7 cellular contexts compared by ENCODE assay signal in the genomic region with DNA sequence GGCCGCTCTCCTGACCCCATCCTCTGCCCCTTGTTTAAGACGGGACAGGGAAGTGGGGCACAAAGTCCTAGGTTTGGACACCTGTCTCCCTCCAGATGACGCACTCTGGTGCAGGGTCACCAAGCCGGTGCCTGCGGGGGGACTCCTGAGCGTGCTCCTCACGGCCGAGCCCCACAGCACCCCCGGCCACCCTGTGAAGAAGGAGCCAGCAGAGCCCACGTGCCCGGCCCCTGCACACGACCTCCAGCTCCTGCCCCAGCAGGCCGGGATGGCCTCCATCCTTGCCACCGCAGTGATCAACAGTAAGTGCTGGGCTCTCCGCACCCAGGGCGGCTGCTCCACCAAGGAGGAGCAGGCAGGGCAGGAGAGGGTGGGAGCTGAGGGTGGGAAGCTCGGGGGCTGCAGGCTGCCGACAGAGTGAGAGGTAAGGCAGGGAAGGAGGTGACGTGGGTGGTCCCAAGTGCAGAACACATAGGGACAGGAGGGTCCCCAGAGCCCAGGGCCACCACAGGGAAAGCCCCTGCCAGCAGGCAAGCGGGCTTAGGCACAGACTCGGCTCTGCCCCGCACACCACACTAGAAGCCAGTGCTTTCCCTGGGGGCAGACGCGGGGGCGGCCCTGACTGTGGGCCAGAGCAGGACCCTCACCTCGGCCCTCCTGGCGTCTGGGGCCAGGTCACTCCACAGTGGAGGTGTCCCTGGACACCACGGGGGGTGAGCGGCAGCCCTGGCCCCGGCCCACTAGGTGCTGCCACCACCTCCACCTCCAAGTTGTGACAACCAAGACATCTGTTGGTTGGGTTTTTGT.
"Had no signal": no experiment of that assay in that cellular context is flagged by ENCODE, and none has a peak within 500 bp of the region (broad histone marks: within the 10 kb centered on the region; RNA-seq: fewer than 3 reads in every experiment).

No MANE protein-coding gene starts in this region.

- H3K27me3 ChIP-seq: body of pancreas, thyroid gland had no signal

- H3K9me3 Mint-ChIP-seq: activated naive CD4-positive, alpha-beta T cell treated with anti-CD3 and anti-CD28 coated beads, Interleukin-2, amount 50 U/mL, for 24 hours; nephron; T-helper 1 cell treated with Interleukin-12 subunit alpha and Interleukin-12 subunit beta and Interleukin-4 antibody, amounts not matched to agents 30 μg/mL and 1 μg/mL, for 36 hours had no signal

- H3K9me3 ChIP-seq: body of pancreas, thyroid gland had no signal

- H3K4me3 ChIP-seq: body of pancreas, thyroid gland had no signal

- H3K4me3 Mint-ChIP-seq: activated CD8-positive, alpha-beta T cell treated with anti-CD3 and anti-CD28 coated beads, Interleukin-2, amount 10 ng/mL, durations not matched to agents 7 days and 5 days; activated naive CD4-positive, alpha-beta T cell treated with anti-CD3 and anti-CD28 coated beads, Interleukin-2, amount 50 U/mL, for 24 hours; T-helper 1 cell treated with Interleukin-12 subunit alpha and Interleukin-12 subunit beta and Interleukin-4 antibody, amounts not matched to agents 30 μg/mL and 1 μg/mL, for 36 hours had no signal

- H3K27ac ChIP-seq: body of pancreas, thyroid gland had no signal

- H3K36me3 ChIP-seq: thyroid gland had no signal

- DNase-seq: foreskin melanocyte had no signal

- H3K27ac Mint-ChIP-seq: activated CD8-positive, alpha-beta T cell treated with anti-CD3 and anti-CD28 coated beads, Interleukin-2, amount 10 ng/mL, durations not matched to agents 7 days and 5 days; activated naive CD4-positive, alpha-beta T cell treated with anti-CD3 and anti-CD28 coated beads, Interleukin-2, amount 50 U/mL, for 24 hours; nephron; T-helper 1 cell treated with Interleukin-12 subunit alpha and Interleukin-12 subunit beta and Interleukin-4 antibody, amounts not matched to agents 30 μg/mL and 1 μg/mL, for 36 hours had no signal

- H3K27me3 Mint-ChIP-seq: activated naive CD4-positive, alpha-beta T cell treated with anti-CD3 and anti-CD28 coated beads, Interleukin-2, amount 50 U/mL, for 24 hours had no signal
